23 cellular contexts compared by ENCODE assay signal in genomic region chr10:23613900-23614299, GRCh38.
DNase-seq lines count a peak whose midpoint lies in the region; ATAC-seq and TF ChIP-seq lines count a peak whose summit lies in the region.
"Had no signal": no experiment of that assay in that cellular context is flagged by ENCODE, and none has a peak within 500 bp of the region (broad histone marks: within the 10 kb centered on the region; RNA-seq: fewer than 3 reads in every experiment).

No MANE protein-coding gene starts in this region.

- no peaks in the 10 kb centered on the region for H3K9me3 ChIP-seq in suprapubic skin
- H3K9me3 ChIP-seq: esophagus squamous epithelium, neutrophil had no signal

- TF ChIP-seq EP300 in suprapubic skin (IDR thresholded peaks at IDR 0.05), result no peak

- no peaks in the 10 kb centered on the region for H3K4me1 ChIP-seq in suprapubic skin

- TF ChIP-seq POLR2A in suprapubic skin (IDR thresholded peaks at IDR 0.05), result no peak

- no peaks in the 10 kb centered on the region for H3K27me3 ChIP-seq in suprapubic skin
- H3K27me3 ChIP-seq: brain microvascular endothelial cell, esophagus squamous epithelium, neutrophil had no signal

- no peak for TF ChIP-seq CTCF in suprapubic skin (IDR thresholded peaks at IDR 0.05)

- H3K36me3 ChIP-seq in suprapubic skin, result no peaks in the 10 kb centered on the region
- H3K36me3 ChIP-seq: brain microvascular endothelial cell, esophagus squamous epithelium, neutrophil, WERI-Rb-1 had no signal

- DNase-seq in suprapubic skin (ENCODE audit: low spot score in 2 of 2) (no peak), posterior cingulate gyrus (no peak), T-helper 9 cell (no peak), SKM-1 treated with dmso at 0.1 percent for 144 hours (lab: John Stamatoyannopoulos, UW; ENCODE audit: unreplicated experiment) (no peak)
- DNase-seq: activated CD8-positive, alpha-beta memory T cell treated with anti-CD3 and anti-CD28 coated beads, Interleukin-2, amount 10 ng/mL, durations not matched to agents 7 days and 5 days; activated naive CD4-positive, alpha-beta T cell treated with Interleukin-2 at 50 U/mL for 16 hours; brain microvascular endothelial cell; CD8-positive, alpha-beta memory T cell; esophagus squamous epithelium; H9; kidney glomerular epithelial cell; NCI-H1694; NCI-H446 treated with DMSO at 0.1 percent for 48 hours; PC-9; stimulated activated CD4-positive, alpha-beta T cell treated with anti-CD3 and anti-CD28 coated beads, Interleukin-4, amount 100 ng/mL, for 24 hours; WERI-Rb-1 had no signal

- peak; percentile 62 for ATAC-seq in GM18498 (IDR thresholded peaks at IDR 0.05; ENCODE audit: unreplicated experiment)
- peak; percentile 55 for ATAC-seq in GM19324 (IDR thresholded peaks at IDR 0.05; ENCODE audit: low FRiP score, unreplicated experiment)
- ATAC-seq in HG02571 (IDR thresholded peaks at IDR 0.05; ENCODE audit: unreplicated experiment), result peak; percentile 61
- ATAC-seq in HG03280 (IDR thresholded peaks at IDR 0.05; ENCODE audit: unreplicated experiment), result peak; percentile 57
- ATAC-seq: activated CD8-positive, alpha-beta memory T cell treated with anti-CD3 and anti-CD28 coated beads, Interleukin-2, amount 10 ng/mL, durations not matched to agents 7 days and 5 days; sciatic nerve; SK-N-SH treated with all-trans-retinoic acid at 6 μM for 48 hours had no signal

- H3K4me3 ChIP-seq in suprapubic skin, result no peak overlapping the region
- H3K4me3 ChIP-seq: esophagus squamous epithelium, PC-9 had no signal

- no peak overlapping the region for H3K27ac ChIP-seq in suprapubic skin
- H3K27ac ChIP-seq: brain microvascular endothelial cell, esophagus squamous epithelium, neutrophil, PC-9, WERI-Rb-1 had no signal

- intact Hi-C loops in posterior cingulate gyrus (cut with DNase I), result no loop called here

- 85% methylated on average over 2 of the region's 2 CpGs for WGBS in suprapubic skin
